Comparison of ENCODE assay signal across 7 cellular contexts in genomic region chr12:51218607-51219161, GRCh38. TPM values are rescaled to one million over a fixed set of nuclear protein-coding genes. Genes with fewer than 3 reads are reported as not detected.
DNase-seq lines count a peak whose midpoint lies in the region; ATAC-seq and TF ChIP-seq lines count a peak whose summit lies in the region.

No MANE protein-coding gene starts in this region.

- no peaks in the 10 kb centered on the region for H3K79me2 ChIP-seq in PC-9 (ENCODE audit: low read depth)

- H3K27me3 Mint-ChIP-seq in effector memory CD8-positive, alpha-beta T cell, result no peaks in the 10 kb centered on the region

- H3K4me1 Mint-ChIP-seq in effector memory CD8-positive, alpha-beta T cell (ENCODE audit: low read depth in 2 of 2), result peaks cover 10 to 20% of the 10 kb centered on the region in 2 donors

- CTCF ChIA-PET in PC-9 (lab: Charles Lee), result interaction anchor here (0.6 kb wide), 2 partner anchors 91 to 1452 kb away, joined by 3 to 4 read pairs; no protein-coding TSS in a partner anchor

- BruUV-seq in PC-9 (replicated peaks; lab: Mats Ljungman, UMichigan), result no TSS peak

- peak overlapping the region; percentile 98 to 99 for H3K27ac Mint-ChIP-seq in effector memory CD8-positive, alpha-beta T cell

- H3K4me1 ChIP-seq in PC-9 (replicated peaks; ENCODE audit: insufficient read depth), result peaks cover 9% of the 10 kb centered on the region
- peaks cover 17% of the 10 kb centered on the region for H3K4me1 ChIP-seq in muscle layer of colon (ENCODE audit: insufficient read depth, low read length)

- H3K36me3 ChIP-seq in H7 (replicated peaks; ENCODE audit: control insufficient read depth, insufficient read depth, low read length) (no peaks in the 10 kb centered on the region), PC-9 (ENCODE audit: low read depth) (no peaks in the 10 kb centered on the region), muscle layer of colon (ENCODE audit: insufficient read depth, low read length) (no peaks in the 10 kb centered on the region)

- no peaks in the 10 kb centered on the region for H3K9me3 Mint-ChIP-seq in effector memory CD8-positive, alpha-beta T cell

- POLR2A ChIA-PET in PC-9 (lab: Charles Lee; ENCODE audit: unreplicated experiment), result interaction anchor here (1.3 kb wide), 1 partner anchor 20 kb away, joined by 11 read pairs; the partner anchor contains the start of gene DAZAP2

- H3K4me3 ChIP-seq in H7 (ENCODE audit: insufficient read depth, low read depth, low read length) (peak overlapping the region; percentile 61), PC-9 (peak overlapping the region; percentile 70), muscle layer of colon (ENCODE audit: low read depth in 1 of 2, low read length in 2 of 2) (peak overlapping the region; percentile 79 to 99)

- peak overlapping the region; percentile 92 to 97 for H3K4me3 Mint-ChIP-seq in effector memory CD8-positive, alpha-beta T cell

- H3K36me3 Mint-ChIP-seq in effector memory CD8-positive, alpha-beta T cell (ENCODE audit: insufficient read depth), result peaks cover 3% of the 10 kb centered on the region

- in situ Hi-C loops in GM13977 (cut with MboI; ENCODE audit: low pct_unique_long_range_greater_than_20kb, low sequenced_read_pairs, unreplicated experiment), result no loop called here

- peak; percentile 65 for DNase-seq in H7
- no peak for DNase-seq in PC-9
- no peak for DNase-seq in effector memory CD8-positive, alpha-beta T cell
- no peak for DNase-seq in GM13977 (ENCODE audit: low spot score)
- DNase-seq in activated CD4-positive, CD25-positive, alpha-beta regulatory T cell treated with anti-CD3 and anti-CD28 coated beads, Interleukin-2, amount 50 U/mL, for 72 hours, result no peak

- H3K27ac ChIP-seq in PC-9 (no peak overlapping the region), muscle layer of colon (ENCODE audit: low read depth, low read length) (peak overlapping the region; percentile 90)

- peak overlapping the region; percentile 59 for H3K9ac ChIP-seq in muscle layer of colon (ENCODE audit: low read length)

- no peaks in the 10 kb centered on the region for H4K20me1 ChIP-seq in PC-9 (ENCODE audit: insufficient read depth)

- H3K4me2 ChIP-seq in PC-9, result peak overlapping the region; percentile 92

- TF ChIP-seq CTCF in PC-9 (conservative IDR thresholded peaks at IDR 0.05) (no peak), GM13977 (IDR thresholded peaks at IDR 0.05; ENCODE audit: extremely low read depth, insufficient read depth, missing control alignments) (no peak)

- ATAC-seq in effector memory CD8-positive, alpha-beta T cell (replicated peaks), result no peak
- ATAC-seq in GM21529 (IDR thresholded peaks at IDR 0.05; ENCODE audit: unreplicated experiment), result no peak

- peaks cover 12% of the 10 kb centered on the region; the same call in 1 of the 2 replicates for H3F3A ChIP-seq in PC-9 (ENCODE audit: insufficient read depth, low read depth)

- no peaks in the 10 kb centered on the region for H3K27me3 ChIP-seq in H7 (ENCODE audit: control insufficient read depth, insufficient read depth, low read length)
- no peaks in the 10 kb centered on the region for H3K27me3 ChIP-seq in PC-9 (ENCODE audit: insufficient read depth, low read depth)
- no peaks in the 10 kb centered on the region for H3K27me3 ChIP-seq in muscle layer of colon (ENCODE audit: control insufficient read depth in 1 of 2, insufficient read depth in 2 of 2, low read length in 2 of 2)

- H3K9me3 ChIP-seq in PC-9 (ENCODE audit: insufficient read depth, low read depth) (no peaks in the 10 kb centered on the region), muscle layer of colon (ENCODE audit: low read length) (no peaks in the 10 kb centered on the region)

- H3K9me2 ChIP-seq in PC-9 (ENCODE audit: insufficient read depth), result no peaks in the 10 kb centered on the region

- peak overlapping the region; percentile 83 for H2AFZ ChIP-seq in PC-9

- intact Hi-C loops in PC-9 (cut with micrococcal nuclease; ENCODE audit: unreplicated experiment), result no loop called here

RNA-seq across cellular contexts. Expression of gene POU6F1, which starts 0.8 kb away (rescaled TPM):
- total RNA-seq in H7 (2014; rRNA removed; shearing (Covaris generic)), result 8.3 and 11.8 TPM in 2 replicates
- 5.3 and 7.0 TPM in 2 replicates for total RNA-seq in PC-9 (2021)

RNA-seq across cellular contexts. Expression of gene DAZAP2, which starts 19.9 kb away (rescaled TPM):
- total RNA-seq in H7 (2014; rRNA removed; shearing (Covaris generic)), result 47.1 and 56.8 TPM in 2 replicates
- total RNA-seq in PC-9 (2021), result 84.4 and 154 TPM in 2 replicates

RNA-seq across cellular contexts. Expression of gene TFCP2, which starts 45.7 kb away (rescaled TPM):
- 11.8 and 16.0 TPM in 2 replicates for total RNA-seq in H7 (2014; rRNA removed; shearing (Covaris generic))
- total RNA-seq in PC-9 (2021), result 17.1 and 25.7 TPM in 2 replicates

RNA-seq across cellular contexts. Expression of gene SMAGP, which starts 51.5 kb away (rescaled TPM):
- total RNA-seq in H7 (2014; rRNA removed; shearing (Covaris generic)), result 10.1 and 11.9 TPM in 2 replicates
- total RNA-seq in PC-9 (2021), result 36.3 and 42.9 TPM in 2 replicates
